ENCODE assay signal across 2 cellular contexts in genomic region chr19:41910240-41910991, GRCh38.
TF ChIP-seq lines count a peak whose summit lies in the region.

No MANE protein-coding gene starts in this region.

TF ChIP-seq in IMR-90, 13 proteins besides CTCF, POLR2A, EP300 and RAD21:
- no peak for TF ChIP-seq ELK1 (IDR thresholded peaks at IDR 0.05; ENCODE audit: borderline replicate concordance, low read depth, low read length)

TF ChIP-seq in K562, 482 proteins besides CTCF, POLR2A, EP300 and RAD21:
- TF ChIP-seq USF1 (CRISPR knock-in tag; IDR thresholded peaks at IDR 0.05) (no peak), ZNF277 (CRISPR knock-in tag; IDR thresholded peaks at IDR 0.05; ENCODE audit: borderline replicate concordance) (no peak), MAX (CRISPR knock-in tag; IDR thresholded peaks at IDR 0.05) (0 out of 2 replicates have a peak, but pooled peaks have one; percentile 16), ZBTB7A (IDR thresholded peaks at IDR 0.05; ENCODE audit: borderline replicate concordance, control insufficient read depth, low read depth, low read length) (no peak)
